In genomic region chr22:35558031-35558430, GRCh38 we compare ENCODE assay signal across 1 cellular context.
TF ChIP-seq lines count a peak whose summit lies in the region.

No MANE protein-coding gene starts in this region.

TF ChIP-seq in GM12878, 131 proteins besides CTCF, POLR2A, EP300 and RAD21:
- TF ChIP-seq, protein P1, sequence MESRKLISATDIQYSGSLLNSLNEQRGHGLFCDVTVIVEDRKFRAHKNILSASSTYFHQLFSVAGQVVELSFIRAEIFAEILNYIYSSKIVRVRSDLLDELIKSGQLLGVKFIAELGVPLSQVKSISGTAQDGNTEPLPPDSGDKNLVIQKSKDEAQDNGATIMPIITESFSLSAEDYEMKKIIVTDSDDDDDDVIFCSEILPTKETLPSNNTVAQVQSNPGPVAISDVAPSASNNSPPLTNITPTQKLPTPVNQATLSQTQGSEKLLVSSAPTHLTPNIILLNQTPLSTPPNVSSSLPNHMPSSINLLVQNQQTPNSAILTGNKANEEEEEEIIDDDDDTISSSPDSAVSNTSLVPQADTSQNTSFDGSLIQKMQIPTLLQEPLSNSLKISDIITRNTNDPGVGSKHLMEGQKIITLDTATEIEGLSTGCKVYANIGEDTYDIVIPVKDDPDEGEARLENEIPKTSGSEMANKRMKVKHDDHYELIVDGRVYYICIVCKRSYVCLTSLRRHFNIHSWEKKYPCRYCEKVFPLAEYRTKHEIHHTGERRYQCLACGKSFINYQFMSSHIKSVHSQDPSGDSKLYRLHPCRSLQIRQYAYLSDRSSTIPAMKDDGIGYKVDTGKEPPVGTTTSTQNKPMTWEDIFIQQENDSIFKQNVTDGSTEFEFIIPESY (IDR thresholded peaks at IDR 0.05), result no peak
- TF ChIP-seq, protein P2, sequence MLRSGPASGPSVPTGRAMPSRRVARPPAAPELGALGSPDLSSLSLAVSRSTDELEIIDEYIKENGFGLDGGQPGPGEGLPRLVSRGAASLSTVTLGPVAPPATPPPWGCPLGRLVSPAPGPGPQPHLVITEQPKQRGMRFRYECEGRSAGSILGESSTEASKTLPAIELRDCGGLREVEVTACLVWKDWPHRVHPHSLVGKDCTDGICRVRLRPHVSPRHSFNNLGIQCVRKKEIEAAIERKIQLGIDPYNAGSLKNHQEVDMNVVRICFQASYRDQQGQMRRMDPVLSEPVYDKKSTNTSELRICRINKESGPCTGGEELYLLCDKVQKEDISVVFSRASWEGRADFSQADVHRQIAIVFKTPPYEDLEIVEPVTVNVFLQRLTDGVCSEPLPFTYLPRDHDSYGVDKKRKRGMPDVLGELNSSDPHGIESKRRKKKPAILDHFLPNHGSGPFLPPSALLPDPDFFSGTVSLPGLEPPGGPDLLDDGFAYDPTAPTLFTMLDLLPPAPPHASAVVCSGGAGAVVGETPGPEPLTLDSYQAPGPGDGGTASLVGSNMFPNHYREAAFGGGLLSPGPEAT (IDR thresholded peaks at IDR 0.05; ENCODE audit: low read depth), result no peak
- TF ChIP-seq EZH2 (IDR thresholded peaks at IDR 0.05; ENCODE audit: borderline replicate concordance, control insufficient read depth, low read depth, low read length) (no peak), POU2F2 (IDR thresholded peaks at IDR 0.05; ENCODE audit: borderline replicate concordance, low read depth, low read length) (no peak), PBX3 (IDR thresholded peaks at IDR 0.05; ENCODE audit: insufficient replicate concordance, low read depth, low read length) (no peak), PKNOX1 (IDR thresholded peaks at IDR 0.05) (no peak), REST (IDR thresholded peaks at IDR 0.05; ENCODE audit: low read depth, low read length) (no peak), CHD4 (IDR thresholded peaks at IDR 0.05) (no peak), BACH1 (IDR thresholded peaks at IDR 0.05; ENCODE audit: borderline replicate concordance) (no peak), CREM (IDR thresholded peaks at IDR 0.05; ENCODE audit: low read depth) (no peak)
